In genomic region chr1:67749844-67750689, GRCh38 we compare ENCODE assay signal across 8 cellular contexts.
DNase-seq lines count a peak whose midpoint lies in the region; ATAC-seq and TF ChIP-seq lines count a peak whose summit lies in the region.

No MANE protein-coding gene starts in this region.

- peak; percentile 37 for ATAC-seq in GM18909 (IDR thresholded peaks at IDR 0.05; ENCODE audit: poor library complexity, unreplicated experiment)
- peak; percentile 70 for ATAC-seq in mucosa of descending colon
- ATAC-seq in HG02623 (IDR thresholded peaks at IDR 0.05; ENCODE audit: unreplicated experiment) = no peak

- H3K27me3 Mint-ChIP-seq in activated T-helper 1 cell treated with anti-CD3 and anti-CD28 coated beads, Interleukin-12 subunit alpha, Interleukin-12 subunit beta, Interleukin-2, Interleukin-4 antibody, amounts not matched to agents 30 ng/mL and 10 ng/mL and 1 ng/mL, durations not matched to agents 14 hours and 24 hours and 36 hours (ENCODE audit: insufficient read depth) = peaks cover 16% of the 10 kb centered on the region

- DNase-seq in NCI-H2107 (lab: John Stamatoyannopoulos, UW) (peak; percentile 81), dermis microvascular lymphatic vessel endothelial cell (ENCODE audit: low read depth in 2 of 2) (peak; percentile 43 to 79), mucosa of descending colon (no peak), mesenteric fat pad (ENCODE audit: low spot score) (no peak)
- DNase-seq in stimulated activated CD4-positive, alpha-beta T cell treated with anti-CD3 and anti-CD28 coated beads, Interleukin-4, amount 100 ng/mL, for 24 hours = no peak
- no peak for DNase-seq in activated T-helper 1 cell treated with anti-CD3 and anti-CD28 coated beads, Interleukin-12 subunit alpha, Interleukin-12 subunit beta, Interleukin-2, Interleukin-4 antibody, amounts not matched to agents 30 ng/mL and 10 ng/mL and 1 ng/mL, durations not matched to agents 14 hours and 24 hours and 36 hours (ENCODE audit: low spot score)

- H3K9me3 Mint-ChIP-seq in activated T-helper 1 cell treated with anti-CD3 and anti-CD28 coated beads, Interleukin-12 subunit alpha, Interleukin-12 subunit beta, Interleukin-2, Interleukin-4 antibody, amounts not matched to agents 30 ng/mL and 10 ng/mL and 1 ng/mL, durations not matched to agents 14 hours and 24 hours and 36 hours = no peaks in the 10 kb centered on the region

- no peaks in the 10 kb centered on the region for H3K36me3 ChIP-seq in mucosa of descending colon (ENCODE audit: low read depth)

- no peaks in the 10 kb centered on the region for H3K9me3 ChIP-seq in mucosa of descending colon

- H3K4me3 Mint-ChIP-seq in activated T-helper 1 cell treated with anti-CD3 and anti-CD28 coated beads, Interleukin-12 subunit alpha, Interleukin-12 subunit beta, Interleukin-2, Interleukin-4 antibody, amounts not matched to agents 30 ng/mL and 10 ng/mL and 1 ng/mL, durations not matched to agents 14 hours and 24 hours and 36 hours = no peak overlapping the region

- H3K4me1 ChIP-seq in mucosa of descending colon (ENCODE audit: low read depth) = peaks cover 43% of the 10 kb centered on the region

- no peaks in the 10 kb centered on the region for H3K36me3 Mint-ChIP-seq in activated T-helper 1 cell treated with anti-CD3 and anti-CD28 coated beads, Interleukin-12 subunit alpha, Interleukin-12 subunit beta, Interleukin-2, Interleukin-4 antibody, amounts not matched to agents 30 ng/mL and 10 ng/mL and 1 ng/mL, durations not matched to agents 14 hours and 24 hours and 36 hours (ENCODE audit: low read depth)

- H3K4me1 Mint-ChIP-seq in activated T-helper 1 cell treated with anti-CD3 and anti-CD28 coated beads, Interleukin-12 subunit alpha, Interleukin-12 subunit beta, Interleukin-2, Interleukin-4 antibody, amounts not matched to agents 30 ng/mL and 10 ng/mL and 1 ng/mL, durations not matched to agents 14 hours and 24 hours and 36 hours (ENCODE audit: low read depth) = peaks cover 55% of the 10 kb centered on the region

- intact Hi-C loops in mucosa of descending colon (cut with DNase I, micrococcal nuclease) = loop anchor here in 1 of 2 donors (10.0 kb wide), 2 partner anchors 65 to 215 kb away; partner anchors contain the start of gene GADD45A
- intact Hi-C loops in activated T-helper 1 cell treated with anti-CD3 and anti-CD28 coated beads, Interleukin-12 subunit alpha, Interleukin-12 subunit beta, Interleukin-2, Interleukin-4 antibody, amounts not matched to agents 30 ng/mL and 10 ng/mL and 1 ng/mL, durations not matched to agents 14 hours and 24 hours and 36 hours (cut with micrococcal nuclease) = no loop called here

- no peak overlapping the region for H3K27ac Mint-ChIP-seq in activated T-helper 1 cell treated with anti-CD3 and anti-CD28 coated beads, Interleukin-12 subunit alpha, Interleukin-12 subunit beta, Interleukin-2, Interleukin-4 antibody, amounts not matched to agents 30 ng/mL and 10 ng/mL and 1 ng/mL, durations not matched to agents 14 hours and 24 hours and 36 hours

- TF ChIP-seq CTCF in mucosa of descending colon (IDR thresholded peaks at IDR 0.05) = no peak

- H3K4me3 ChIP-seq in mucosa of descending colon = no peak overlapping the region

Comparison
In these comparisons a context has a peak if more than half of its experiments do, and no peak if none do; other contexts are left out.
1. DNase-seq: peak in NCI-H2107 (single experiment) and dermis microvascular lymphatic vessel endothelial cell (2 of 2); none in mucosa of descending colon (0 of 3), stimulated activated CD4-positive, alpha-beta T cell treated with anti-CD3 and anti-CD28 coated beads, Interleukin-4, amount 100 ng/mL, for 24 hours (single experiment), activated T-helper 1 cell treated with anti-CD3 and anti-CD28 coated beads, Interleukin-12 subunit alpha, Interleukin-12 subunit beta, Interleukin-2, Interleukin-4 antibody, amounts not matched to agents 30 ng/mL and 10 ng/mL and 1 ng/mL, durations not matched to agents 14 hours and 24 hours and 36 hours (single experiment) and mesenteric fat pad (single experiment).